Comparison of ENCODE assay signal across 10 cellular contexts in the genomic region with DNA sequence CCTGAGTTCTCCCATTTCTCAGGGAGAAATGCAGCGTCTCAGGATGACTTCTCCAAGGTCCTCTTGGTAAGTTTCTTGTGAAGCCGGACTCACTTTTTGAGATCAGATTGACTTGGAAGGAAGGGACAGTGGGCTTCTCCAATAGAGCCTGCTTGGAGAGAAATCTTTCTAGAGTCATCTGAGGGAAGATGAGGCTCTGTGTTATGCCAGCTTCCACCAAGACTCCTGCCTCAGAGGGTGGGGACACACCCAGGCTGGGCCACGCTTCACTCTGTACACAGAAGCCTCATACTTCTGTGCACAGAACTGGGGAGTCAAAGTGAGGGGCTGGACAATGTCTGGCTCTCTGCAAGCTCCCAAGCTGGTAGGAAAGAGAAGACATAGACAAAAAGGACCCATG. TPM values are rescaled to one million over a fixed set of nuclear protein-coding genes. Genes with fewer than 3 reads are reported as not detected.
A peak's percentile ranks its signal among the peaks of the same experiment; 100 is the strongest.
DNase-seq lines count a peak whose midpoint lies in the region; ATAC-seq and TF ChIP-seq lines count a peak whose summit lies in the region.
"Had no signal": no experiment of that assay in that cellular context is flagged by ENCODE, and none has a peak within 500 bp of the region (broad histone marks: within the 10 kb centered on the region; RNA-seq: fewer than 3 reads in every experiment).

No MANE protein-coding gene starts in this region.

- H3K4me3 Mint-ChIP-seq in stimulated activated naive CD8-positive, alpha-beta T cell treated with anti-CD3 and anti-CD28 coated beads, Interleukin-15, amount 100 ng/mL, for 72 hours: peak overlapping the region; percentile 69 to 94

- no peak for DNase-seq in activated naive CD4-positive, alpha-beta T cell treated with anti-CD3 and anti-CD28 coated beads, Interleukin-2, amount 50 U/mL, for 72 hours (ENCODE audit: low spot score in 2 of 2)
- no peak for DNase-seq in left lung
- no peak for DNase-seq in stimulated activated naive CD8-positive, alpha-beta T cell treated with anti-CD3 and anti-CD28 coated beads, Interleukin-15, amount 100 ng/mL, for 72 hours
- no peak for DNase-seq in SW480 (ENCODE audit: low spot score)
- no peak for DNase-seq in NCI-H446 treated with DMSO at 0.1 percent for 48 hours (lab: John Stamatoyannopoulos, UW)
- no peak for DNase-seq in SW 1271 (lab: John Stamatoyannopoulos, UW)
- DNase-seq: activated CD8-positive, alpha-beta memory T cell treated with anti-CD3 and anti-CD28 coated beads, Interleukin-2, amount 50 U/mL, for 48 hours; stimulated activated CD4-positive, alpha-beta T cell treated with anti-CD3 and anti-CD28 coated beads, Interleukin-12 subunit alpha, Interleukin-12 subunit beta, amount 100 ng/mL, for 4 hours had no signal

- TF ChIP-seq CTCF in left lung (IDR thresholded peaks at IDR 0.05): no peak

- no peak for ATAC-seq in activated naive CD4-positive, alpha-beta T cell treated with anti-CD3 and anti-CD28 coated beads, Interleukin-2, amount 50 U/mL, for 72 hours
- ATAC-seq in left lung: peak; percentile 8
- ATAC-seq in stimulated activated naive CD8-positive, alpha-beta T cell treated with anti-CD3 and anti-CD28 coated beads, Interleukin-15, amount 100 ng/mL, for 72 hours: peak; percentile 32

- H3K36me3 Mint-ChIP-seq in activated naive CD4-positive, alpha-beta T cell treated with anti-CD3 and anti-CD28 coated beads, Interleukin-2, amount 50 U/mL, for 72 hours: no peaks in the 10 kb centered on the region

- no peaks in the 10 kb centered on the region for H3K9me3 ChIP-seq in HUES6 (ENCODE audit: control insufficient read depth, insufficient read depth, low read depth, low read length)
- H3K9me3 ChIP-seq in left lung: no peaks in the 10 kb centered on the region

- H3K9me3 Mint-ChIP-seq in activated naive CD4-positive, alpha-beta T cell treated with anti-CD3 and anti-CD28 coated beads, Interleukin-2, amount 50 U/mL, for 72 hours: no peaks in the 10 kb centered on the region
- H3K9me3 Mint-ChIP-seq in stimulated activated naive CD8-positive, alpha-beta T cell treated with anti-CD3 and anti-CD28 coated beads, Interleukin-15, amount 100 ng/mL, for 72 hours: no peaks in the 10 kb centered on the region

- no peaks in the 10 kb centered on the region for H3K27me3 ChIP-seq in HUES6 (ENCODE audit: control insufficient read depth, insufficient read depth, low read length)
- no peaks in the 10 kb centered on the region for H3K27me3 ChIP-seq in left lung

- peak overlapping the region; percentile 97 to 100 for H3K27ac Mint-ChIP-seq in activated naive CD4-positive, alpha-beta T cell treated with anti-CD3 and anti-CD28 coated beads, Interleukin-2, amount 50 U/mL, for 72 hours
- H3K27ac Mint-ChIP-seq in stimulated activated naive CD8-positive, alpha-beta T cell treated with anti-CD3 and anti-CD28 coated beads, Interleukin-15, amount 100 ng/mL, for 72 hours: peak overlapping the region; percentile 95 to 100

- no peaks in the 10 kb centered on the region for H3K27me3 Mint-ChIP-seq in stimulated activated naive CD8-positive, alpha-beta T cell treated with anti-CD3 and anti-CD28 coated beads, Interleukin-15, amount 100 ng/mL, for 72 hours

- H3K36me3 ChIP-seq in HUES6 (ENCODE audit: control insufficient read depth, insufficient read depth, low read length) (no peaks in the 10 kb centered on the region), left lung (no peaks in the 10 kb centered on the region)

- intact Hi-C loops in left lung (cut with DNase I): no loop called here

- peak overlapping the region; percentile 16 for H3K9ac ChIP-seq in HUES6 (ENCODE audit: low read length)

- no peak overlapping the region for H3K4me3 ChIP-seq in HUES6 (ENCODE audit: low read depth, low read length)
- peak overlapping the region in 1 of 2 donors; percentile 12 for H3K4me3 ChIP-seq in left lung

- H3K27ac ChIP-seq in HUES6 (ENCODE audit: low read depth, low read length) (no peak overlapping the region), left lung (peak overlapping the region; percentile 89 to 90)

- H3K4me1 Mint-ChIP-seq in stimulated activated naive CD8-positive, alpha-beta T cell treated with anti-CD3 and anti-CD28 coated beads, Interleukin-15, amount 100 ng/mL, for 72 hours: peaks cover 75% of the 10 kb centered on the region

- H3K4me1 ChIP-seq in HUES6 (ENCODE audit: control insufficient read depth, insufficient read depth, low read length) (peaks cover 9% of the 10 kb centered on the region; the same call in 1 of the 2 replicates), left lung (peaks cover 27 to 53% of the 10 kb centered on the region in 2 donors)

RNA-seq across cellular contexts. Expression of gene C10orf105, which starts 5.5 kb away (rescaled TPM):
- total RNA-seq in activated naive CD4-positive, alpha-beta T cell treated with anti-CD3 and anti-CD28 coated beads, Interleukin-2, amount 50 U/mL, for 72 hours: under 1 TPM; 0.45 to 0.68 TPM
- 1 to 10 TPM in 1 of 2 donors, under 1 TPM in 1; 0.17 to 1.0 TPM for total RNA-seq in left lung
- total RNA-seq: LHCN-M2 had no signal

RNA-seq across cellular contexts. Expression of gene VSIR, which starts 59.3 kb away (rescaled TPM):
- total RNA-seq in activated naive CD4-positive, alpha-beta T cell treated with anti-CD3 and anti-CD28 coated beads, Interleukin-2, amount 50 U/mL, for 72 hours: 100 to 1,000 TPM in 1 of 2 donors, 10 to 100 TPM in 1; 54.5 to 126 TPM
- total RNA-seq in left lung: 100 to 1,000 TPM in 1 of 2 donors, 10 to 100 TPM in 1; 46.7 to 133 TPM

Comparison
In these comparisons a context has a peak if more than half of its experiments do, and no peak if none do; other contexts are left out.
1. ATAC-seq: peak in left lung (single experiment) and stimulated activated naive CD8-positive, alpha-beta T cell treated with anti-CD3 and anti-CD28 coated beads, Interleukin-15, amount 100 ng/mL, for 72 hours (single experiment); none in activated naive CD4-positive, alpha-beta T cell treated with anti-CD3 and anti-CD28 coated beads, Interleukin-2, amount 50 U/mL, for 72 hours (0 of 2).